7 cellular contexts compared by ENCODE assay signal in the genomic region with DNA sequence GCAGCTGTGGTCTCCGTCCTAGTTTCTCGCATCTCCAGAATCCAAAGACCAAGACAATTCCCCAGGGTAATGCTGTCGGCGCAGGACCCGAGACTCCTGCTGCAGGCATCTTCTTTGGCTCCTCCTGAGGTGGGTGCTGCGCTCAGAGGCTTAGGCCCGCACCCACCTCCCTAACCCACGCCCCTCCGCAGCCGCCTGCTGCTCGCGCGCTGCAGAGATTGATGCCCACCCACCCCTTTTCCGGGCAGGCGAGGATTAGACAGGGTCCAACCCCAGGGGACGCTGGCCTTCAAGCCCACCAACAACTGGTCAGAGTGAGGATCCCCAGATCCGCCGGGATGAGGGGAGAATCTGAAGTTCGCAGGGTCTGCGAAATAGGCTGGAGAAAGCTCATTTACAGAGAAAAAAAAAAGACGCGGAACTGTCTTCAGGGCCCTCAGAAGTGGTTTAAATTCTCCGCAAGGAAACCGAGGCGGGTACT. TPM values are rescaled to one million over a fixed set of nuclear protein-coding genes. Genes with fewer than 3 reads are reported as not detected.
DNase-seq lines count a peak whose midpoint lies in the region; ATAC-seq, FAIRE-seq and TF ChIP-seq lines count a peak whose summit lies in the region.

No MANE protein-coding gene starts in this region.

- no peaks in the 10 kb centered on the region; the same call in 1 of the 2 replicates for H4K20me1 ChIP-seq in GM12878 (ENCODE audit: control insufficient read depth, insufficient read depth)

- no peak for TF ChIP-seq CTCF in GM12878 (IDR thresholded peaks at IDR 0.05 in 2 of 3, conservative IDR thresholded peaks at IDR 0.05 in 1 of 3; ENCODE audit: control insufficient read depth in 2 of 3, extremely low read depth in 1 of 3, insufficient read depth in 1 of 3, low read depth in 3 of 3, low read length in 3 of 3)
- TF ChIP-seq CTCF in kidney (IDR thresholded peaks at IDR 0.05; ENCODE audit: borderline replicate concordance, extremely low read depth, insufficient read depth), result no peak

- peaks cover 9% of the 10 kb centered on the region in 2 donors for H3K9me3 Mint-ChIP-seq in stimulated activated naive CD8-positive, alpha-beta T cell treated with anti-CD3 and anti-CD28 coated beads, Interleukin-15, amount 100 ng/mL, for 72 hours

- H3K27me3 Mint-ChIP-seq in stimulated activated naive CD8-positive, alpha-beta T cell treated with anti-CD3 and anti-CD28 coated beads, Interleukin-15, amount 100 ng/mL, for 72 hours, result peaks cover 33% of the 10 kb centered on the region

- WGBS in GM12878 (ENCODE audit: insufficient coverage, insufficient replicate concordance, low lambda C conversion rate, missing lambda C conversion rate), result 59% methylated on average over 25 of the region's 25 CpGs

- no TSS peak for BruUV-seq in GM12878 (replicated peaks; lab: Mats Ljungman, UMichigan)

- no peaks in the 10 kb centered on the region for H3K79me2 ChIP-seq in GM12878 (ENCODE audit: control insufficient read depth, insufficient read depth, low read length)

- no peak overlapping the region for H3K9ac ChIP-seq in HUES48 (ENCODE audit: low read depth, low read length)
- H3K9ac ChIP-seq in GM12878 (ENCODE audit: control insufficient read depth, insufficient read depth, low read length), result no peak overlapping the region
- peak overlapping the region in 1 of 2 donors; percentile 38 for H3K9ac ChIP-seq in kidney (ENCODE audit: low read length in 2 of 2)

- TF ChIP-seq POLR2A in GM12878 (IDR thresholded peaks at IDR 0.05; ENCODE audit: low read depth, low read length), result no peak

- TF ChIP-seq EP300 in GM12878 (IDR thresholded peaks at IDR 0.05; ENCODE audit: borderline replicate concordance in 1 of 2, control insufficient read depth in 1 of 2, low read depth in 2 of 2, low read length in 2 of 2), result no peak

- H3K9me3 ChIP-seq in HUES48 (ENCODE audit: control insufficient read depth, insufficient read depth, low read length) (no peaks in the 10 kb centered on the region), GM12878 (replicated peaks; ENCODE audit: control insufficient read depth, insufficient read depth, low read length) (peaks cover 2% of the 10 kb centered on the region), kidney (ENCODE audit: control insufficient read depth in 1 of 2, low read length in 2 of 2) (no peaks in the 10 kb centered on the region)

- in situ Hi-C loops in GM12878 (cut with MboI), result no loop called here

- FAIRE-seq in GM12878 (lab: Jason Lieb, UNC) (no peak), kidney (lab: Jason Lieb, UNC) (no peak)

- no peak for TF ChIP-seq RAD21 in GM12878 (IDR thresholded peaks at IDR 0.05; ENCODE audit: insufficient read depth, low read depth, low read length)

- H3K36me3 ChIP-seq in HUES48 (ENCODE audit: control insufficient read depth, insufficient read depth, low read length) (no peaks in the 10 kb centered on the region), GM12878 (ENCODE audit: control insufficient read depth in 2 of 2, insufficient read depth in 2 of 2, low read length in 1 of 2) (no peaks in the 10 kb centered on the region), kidney (ENCODE audit: control insufficient read depth in 1 of 2, insufficient read depth in 2 of 2, low read length in 2 of 2) (no peaks in the 10 kb centered on the region)

- peak overlapping the region; percentile 90 to 94 for H3K4me3 Mint-ChIP-seq in stimulated activated naive CD8-positive, alpha-beta T cell treated with anti-CD3 and anti-CD28 coated beads, Interleukin-15, amount 100 ng/mL, for 72 hours

- H3K4me1 Mint-ChIP-seq in stimulated activated naive CD8-positive, alpha-beta T cell treated with anti-CD3 and anti-CD28 coated beads, Interleukin-15, amount 100 ng/mL, for 72 hours, result peaks cover 42% of the 10 kb centered on the region

- no peak for ATAC-seq in GM12878
- ATAC-seq in stimulated activated naive CD8-positive, alpha-beta T cell treated with anti-CD3 and anti-CD28 coated beads, Interleukin-15, amount 100 ng/mL, for 72 hours, result peak; percentile 74

- H3K4me3 ChIP-seq in HUES48 (ENCODE audit: low read depth, low read length), result peak overlapping the region; percentile 71
- no peak overlapping the region for H3K4me3 ChIP-seq in GM12878
- H3K4me3 ChIP-seq in kidney (ENCODE audit: low read length in 2 of 2), result peak overlapping the region; percentile 6 to 54

- DNase-seq in GM12878 (ENCODE audit: low read depth, low spot score) (no peak), kidney (no peak), NCI-H1092 treated with DMSO at 0.1 percent for 48 hours (lab: John Stamatoyannopoulos, UW) (no peak), GOT3 (lab: John Stamatoyannopoulos, UW) (no peak)
- DNase-seq in stimulated activated naive CD8-positive, alpha-beta T cell treated with anti-CD3 and anti-CD28 coated beads, Interleukin-15, amount 100 ng/mL, for 72 hours, result no peak
- no peak for DNase-seq in stimulated activated CD4-positive, alpha-beta T cell treated with anti-CD3 and anti-CD28 coated beads, Interleukin-2, amount 100 ng/mL, for 24 hours

- no peak overlapping the region for H2AFZ ChIP-seq in GM12878 (ENCODE audit: control insufficient read depth, low read depth, low read length)

- peak overlapping the region in 1 of 2 donors; percentile 78 for H3K27ac Mint-ChIP-seq in stimulated activated naive CD8-positive, alpha-beta T cell treated with anti-CD3 and anti-CD28 coated beads, Interleukin-15, amount 100 ng/mL, for 72 hours

- intact Hi-C loops in GM12878 (cut with micrococcal nuclease; ENCODE audit: unreplicated experiment), result no loop called here
- intact Hi-C loops in kidney (cut with DNase I), result no loop called here

- H3K4me1 ChIP-seq in HUES48 (ENCODE audit: control insufficient read depth, insufficient read depth, low read length) (0 out of 2 replicates have a peak, but pooled peaks cover 2% of the 10 kb centered on the region), GM12878 (ENCODE audit: control insufficient read depth, insufficient read depth, low read length) (peaks cover 13% of the 10 kb centered on the region), kidney (ENCODE audit: control insufficient read depth in 1 of 2, insufficient read depth in 1 of 2, low read depth in 1 of 2, low read length in 2 of 2) (no peaks in the 10 kb centered on the region)

- CTCF ChIA-PET in GM12878 (lab: Yijun Ruan, JAX), result interaction anchor here (0.6 kb wide), 1 partner anchor 520 kb away, joined by 3 read pairs; no protein-coding TSS in a partner anchor

- H3K27ac ChIP-seq in HUES48 (ENCODE audit: low read depth, low read length), result no peak overlapping the region
- no peak overlapping the region for H3K27ac ChIP-seq in GM12878 (ENCODE audit: control insufficient read depth, insufficient read depth)
- peak overlapping the region; percentile 3 to 41 for H3K27ac ChIP-seq in kidney (ENCODE audit: low read depth in 2 of 2, low read length in 2 of 2)

- SMC1A ChIA-PET in GM12878 (lab: Charles Lee; ENCODE audit: uncharacterized antibody, unreplicated experiment), result no interaction called here

- POLR2A ChIA-PET in GM12878 (lab: Charles Lee), result no interaction called here

- H3K4me2 ChIP-seq in GM12878 (ENCODE audit: control insufficient read depth, insufficient read depth), result no peak overlapping the region

- RAD21 ChIA-PET in GM12878 (lab: Charles Lee; ENCODE audit: unreplicated experiment), result interaction anchor here (0.6 kb wide), 1 partner anchor 292 kb away, joined by 3 read pairs; no protein-coding TSS in a partner anchor

- peaks cover 61% of the 10 kb centered on the region for H3K27me3 ChIP-seq in HUES48 (ENCODE audit: control insufficient read depth, insufficient read depth, low read length)
- H3K27me3 ChIP-seq in GM12878 (replicated peaks in 1 of 2; ENCODE audit: control insufficient read depth in 2 of 2, insufficient read depth in 2 of 2, low read length in 1 of 2), result peaks cover 4 to 24% of the 10 kb centered on the region in 2 experiments

TF ChIP-seq in GM12878, 131 proteins besides CTCF, POLR2A, EP300 and RAD21:
- TF ChIP-seq SUZ12 (IDR thresholded peaks at IDR 0.05; ENCODE audit: unreplicated experiment) (peak; percentile 45), TCF3 (IDR thresholded peaks at IDR 0.05; ENCODE audit: borderline replicate concordance, insufficient read depth, low read depth, low read length) (no peak)

RNA-seq across cellular contexts. Expression of gene SLFN11, which starts 27.9 kb away (rescaled TPM):
- total RNA-seq in GM12878 (2013; cell fraction: nucleolus; rRNA removed), result 4.4 and 6.0 TPM in 2 replicates
- total RNA-seq in GM12878 (2014; rRNA removed) (28.4 and 37.5 TPM in 2 replicates), GM12878 (2014; rRNA removed; fragmentation: Illumina TruSeq; extraction: Trizol) (38.9 and 39.7 TPM in 2 replicates), GM12878 (2021) (30.9 and 33.7 TPM in 2 replicates), kidney (31.9 TPM)
- 3.4 TPM for polyA plus RNA-seq in GM12878 (2011; ENCODE audit: low read depth)
- polyA plus RNA-seq in GM12878 (2011; rRNA removed) (2.1 and 2.5 TPM in 2 replicates), GM12878 (2014; fragmentation: Illumina TruSeq; extraction: Trizol) (34.3 and 43.8 TPM in 2 replicates), GM12878 (2014; fragmentation: Nextera tagmentation; extraction: Ambion mirVana) (1 to 10 TPM; 7.9 to 8.0 TPM), GM12878 (2014; rRNA removed) (26.5 and 30.5 TPM in 2 replicates), GM12878 (2016; fragmentation: Nextera tagmentation; extraction: Ambion mirVana) (10 to 100 TPM; 30.6 to 33.8 TPM), kidney (ENCODE audit: insufficient read depth, low read depth, low replicate concordance) (4.0 TPM)
- polyA plus RNA-seq in GM12878 (2011; cell fraction: cytosol; rRNA removed), result 0.96 and 1.1 TPM in 2 replicates
- polyA plus RNA-seq in GM12878 (2011; cell fraction: nucleus; rRNA removed), result 2.6 and 3.2 TPM in 2 replicates
- polyA plus RNA-seq in GM12878 (2012), result 3.8 and 5.4 TPM in 2 replicates
- polyA minus RNA-seq in GM12878 (2011; rRNA and poly(A)+ RNA removed), result 2.2 and 3.1 TPM in 2 replicates
- polyA minus RNA-seq in GM12878 (2011; cell fraction: cytosol; rRNA and poly(A)+ RNA removed), result 1.0 and 1.6 TPM in 2 replicates
- polyA minus RNA-seq in GM12878 (2011; cell fraction: nucleus; rRNA and poly(A)+ RNA removed), result 1.1 and 1.5 TPM in 2 replicates

Comparison
In these comparisons a context has a peak if more than half of its experiments do, and no peak if none do; other contexts are left out.
1. H3K27ac ChIP-seq: peak in kidney (2 of 2); none in HUES48 (single experiment) and GM12878 (single experiment).